ENCODE assay signal across 9 cellular contexts in the genomic region with DNA sequence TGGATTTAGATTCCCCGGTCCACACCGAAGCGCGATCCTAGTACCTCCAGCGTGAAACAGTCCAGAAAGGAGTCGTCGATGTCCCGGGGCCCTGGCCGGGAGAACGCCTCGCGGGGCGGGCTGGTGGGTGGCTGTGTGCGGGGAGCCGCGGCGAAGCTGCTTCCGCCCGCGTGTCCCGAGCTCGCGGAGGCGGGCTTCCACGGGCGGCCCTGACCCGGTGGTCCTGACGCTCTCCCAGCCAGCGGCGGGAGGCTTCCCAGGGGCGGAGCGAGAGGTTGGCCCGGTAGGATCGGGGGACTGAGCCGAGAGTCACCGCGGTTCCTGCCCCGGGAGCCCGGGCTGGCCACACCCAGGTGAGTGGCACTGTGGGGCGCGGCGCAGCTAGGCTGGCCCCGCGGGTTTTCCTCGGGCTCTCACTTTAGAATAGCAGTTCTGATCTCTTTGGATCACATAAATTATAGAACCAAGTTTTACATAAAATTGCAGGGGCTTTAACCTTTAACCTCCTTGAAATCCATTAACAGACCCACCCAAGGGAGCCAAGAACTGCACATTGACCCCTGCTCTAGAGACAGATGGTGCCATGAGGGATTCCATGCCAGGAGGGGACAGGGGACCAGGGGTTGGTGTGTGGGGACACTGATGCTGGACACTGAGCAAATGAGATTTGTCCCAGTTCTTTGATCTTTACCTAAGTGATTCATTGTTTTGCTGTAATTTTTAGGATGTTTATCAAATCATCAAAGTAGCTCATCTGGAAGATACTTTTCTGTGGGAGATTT. TPM values are rescaled to one million over a fixed set of nuclear protein-coding genes. Genes with fewer than 3 reads are reported as not detected.
DNase-seq lines count a peak whose midpoint lies in the region; ATAC-seq and TF ChIP-seq lines count a peak whose summit lies in the region.
"Had no signal": no experiment of that assay in that cellular context is flagged by ENCODE, and none has a peak within 500 bp of the region (broad histone marks: within the 10 kb centered on the region; RNA-seq: fewer than 3 reads in every experiment).

No MANE protein-coding gene starts in this region.

- TF ChIP-seq CTCF in GM10248 (IDR thresholded peaks at IDR 0.05; ENCODE audit: control extremely low read depth, extremely low read depth, low read depth, missing control alignments): no peak

- intact Hi-C loops in left cardiac atrium (cut with DNase I) (no loop called here), sciatic nerve (cut with DNase I) (no loop called here)

- CTCF ChIA-PET in GM10248 (lab: Yijun Ruan, JAX): no interaction called here

- peak; percentile 23 to 51 for ATAC-seq in left cardiac atrium
- peak; percentile 62 for ATAC-seq in sciatic nerve
- ATAC-seq in GM21526 (IDR thresholded peaks at IDR 0.05; ENCODE audit: low FRiP score, unreplicated experiment): no peak

- peak; percentile 13 for DNase-seq in GM10248 (ENCODE audit: extremely low spot score)
- DNase-seq in activated naive CD4-positive, alpha-beta T cell treated with anti-CD3 and anti-CD28 coated beads, Interleukin-2, amount 50 U/mL, for 16 hours: peak; percentile 18
- peak; percentile 19 for DNase-seq in left cardiac atrium
- no peak for DNase-seq in sciatic nerve (ENCODE audit: low spot score)
- no peak for DNase-seq in mesenteric fat pad (ENCODE audit: low spot score)
- no peak for DNase-seq in hippocampal formation (lab: John Stamatoyannopoulos, UW)
- DNase-seq in GOT3 (lab: John Stamatoyannopoulos, UW): no peak
- DNase-seq: NCI-H2029 had no signal

- POLR2A ChIA-PET in GM10248 (lab: Yijun Ruan, JAX): no interaction called here

RNA-seq across cellular contexts. Expression of a gene that starts 29.2 kb away (rescaled TPM):
- total RNA-seq in left cardiac atrium (not detected), sciatic nerve (not detected), mesenteric fat pad (not detected)

Comparison
In these comparisons a context has a peak if more than half of its experiments do, and no peak if none do; other contexts are left out.
1. DNase-seq: peak in GM10248 (single experiment), activated naive CD4-positive, alpha-beta T cell treated with anti-CD3 and anti-CD28 coated beads, Interleukin-2, amount 50 U/mL, for 16 hours (single experiment) and left cardiac atrium (single experiment); none in sciatic nerve (single experiment), mesenteric fat pad (single experiment), hippocampal formation (0 of 2) and GOT3 (single experiment).